ENCODE assay signal across 26 cellular contexts in the genomic region with DNA sequence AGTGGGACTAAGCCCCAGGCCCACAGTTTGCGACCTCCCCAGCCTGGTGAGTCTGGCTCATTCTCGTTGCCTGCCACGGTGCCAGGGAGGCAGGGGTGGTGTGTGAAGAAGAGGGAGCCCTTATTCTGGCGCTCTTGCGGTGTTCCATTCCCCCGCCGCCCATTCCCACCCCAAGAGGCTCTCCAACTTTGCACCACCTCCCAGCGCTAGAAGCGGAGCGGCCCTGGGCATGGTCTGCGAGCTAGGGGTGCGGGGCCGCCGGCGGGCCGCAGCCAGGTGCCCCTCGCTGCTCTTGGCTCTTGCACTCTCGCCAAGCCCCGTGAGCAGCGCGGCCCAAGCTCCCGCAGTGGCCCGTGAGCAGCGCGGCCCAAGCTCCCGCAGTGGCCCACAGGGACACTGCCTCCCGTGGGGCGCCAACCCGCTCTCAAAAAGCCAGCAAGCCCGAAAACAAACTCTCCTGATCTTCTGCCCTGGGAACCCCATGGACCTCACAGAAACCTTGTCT. TPM values are rescaled to one million over a fixed set of nuclear protein-coding genes. Genes with fewer than 3 reads are reported as not detected.
"Had no signal": no experiment of that assay in that cellular context is flagged by ENCODE, and none has a peak within 500 bp of the region (broad histone marks: within the 10 kb centered on the region; RNA-seq: fewer than 3 reads in every experiment).

No MANE protein-coding gene starts in this region.

- H3K27me3 ChIP-seq: colonic mucosa, esophagus muscularis mucosa, heart left ventricle, hepatocyte, sigmoid colon, tibial nerve, upper lobe of left lung, uterus had no signal

- H3K4me2 ChIP-seq: hepatocyte had no signal

- H3K4me1 Mint-ChIP-seq: memory B cell; naive B cell; stimulated activated naive B cell treated with anti-CD40 and anti-IgM and Interleukin-4, amounts not matched to agents 10 μg/mL and 1 μg/mL and 100 μg/mL, for 72 hours had no signal

- H3K27ac Mint-ChIP-seq: dendritic cell treated with granulocyte-macrophage colony-stimulating factor and Interleukin-4, amounts not matched to agents 40 ng/mL and 50 ng/mL, for 4 days; memory B cell; mesothelial cell of epicardium; naive B cell; natural killer cell treated with Interleukin-12 subunit alpha and Interleukin-12 subunit beta and Interleukin-15 and Interleukin-18, amount 100 ng/mL, for 72 hours; stimulated activated naive B cell treated with anti-CD40 and anti-IgM and Interleukin-4, amounts not matched to agents 10 μg/mL and 1 μg/mL and 100 μg/mL, for 72 hours; stimulated activated naive CD8-positive, alpha-beta T cell treated with anti-CD3 and anti-CD28 coated beads, Interleukin-15, Interleukin-2, amounts not matched to agents 100 ng/mL and 50 ng/mL, for 24 hours had no signal

- ATAC-seq: foreskin keratinocyte; gastroesophageal sphincter; left lobe of liver; mucosa of descending colon; natural killer cell treated with Interleukin-12 subunit alpha and Interleukin-12 subunit beta and Interleukin-15 and Interleukin-18, amount 100 ng/mL, for 72 hours; right cardiac atrium; stimulated activated naive B cell treated with anti-CD40 and anti-IgM and Interleukin-4, amounts not matched to agents 10 μg/mL and 1 μg/mL and 100 μg/mL, for 72 hours had no signal

- H3K27ac ChIP-seq: colonic mucosa, esophagus muscularis mucosa, foreskin keratinocyte, gastroesophageal sphincter, heart left ventricle, hepatocyte, neutrophil, prostate gland, sigmoid colon, thoracic aorta, tibial nerve, upper lobe of left lung, uterus had no signal

- H3K9me3 Mint-ChIP-seq: dendritic cell treated with granulocyte-macrophage colony-stimulating factor and Interleukin-4, amounts not matched to agents 40 ng/mL and 50 ng/mL, for 4 days; memory B cell; mesothelial cell of epicardium; naive B cell; natural killer cell treated with Interleukin-12 subunit alpha and Interleukin-12 subunit beta and Interleukin-15 and Interleukin-18, amount 100 ng/mL, for 72 hours; stimulated activated naive B cell treated with anti-CD40 and anti-IgM and Interleukin-4, amounts not matched to agents 10 μg/mL and 1 μg/mL and 100 μg/mL, for 72 hours; stimulated activated naive CD8-positive, alpha-beta T cell treated with anti-CD3 and anti-CD28 coated beads, Interleukin-15, Interleukin-2, amounts not matched to agents 100 ng/mL and 50 ng/mL, for 24 hours had no signal

- H3K9me3 ChIP-seq: colonic mucosa, esophagus muscularis mucosa, gastroesophageal sphincter, heart left ventricle, mucosa of descending colon, neutrophil, prostate gland, sigmoid colon, thoracic aorta, tibial nerve, upper lobe of left lung, uterus had no signal

- H3K36me3 Mint-ChIP-seq: memory B cell; mesothelial cell of epicardium; naive B cell; natural killer cell treated with Interleukin-12 subunit alpha and Interleukin-12 subunit beta and Interleukin-15 and Interleukin-18, amount 100 ng/mL, for 72 hours; stimulated activated naive B cell treated with anti-CD40 and anti-IgM and Interleukin-4, amounts not matched to agents 10 μg/mL and 1 μg/mL and 100 μg/mL, for 72 hours had no signal

- H3K36me3 ChIP-seq: colonic mucosa, esophagus muscularis mucosa, gastroesophageal sphincter, heart left ventricle, neutrophil, prostate gland, sigmoid colon, thoracic aorta, tibial nerve, upper lobe of left lung, uterus had no signal

- H3K4me1 ChIP-seq: colonic mucosa, foreskin keratinocyte, prostate gland, sigmoid colon, upper lobe of left lung, uterus had no signal

- H3K27me3 Mint-ChIP-seq: stimulated activated naive CD8-positive, alpha-beta T cell treated with anti-CD3 and anti-CD28 coated beads, Interleukin-15, Interleukin-2, amounts not matched to agents 100 ng/mL and 50 ng/mL, for 24 hours had no signal

- H3K79me2 ChIP-seq: hepatocyte had no signal

- H2AFZ ChIP-seq: hepatocyte had no signal

- DNase-seq: colonic mucosa; effector CD8-positive, alpha-beta T cell; foreskin keratinocyte; heart left ventricle; kidney; mucosa of descending colon; naive B cell; right cardiac atrium; sigmoid colon; stimulated activated naive B cell treated with anti-CD40 and anti-IgM and Interleukin-4, amounts not matched to agents 10 μg/mL and 1 μg/mL and 100 μg/mL, for 72 hours; uterus had no signal

- H3K4me3 Mint-ChIP-seq: dendritic cell treated with granulocyte-macrophage colony-stimulating factor and Interleukin-4, amounts not matched to agents 40 ng/mL and 50 ng/mL, for 4 days; memory B cell; mesothelial cell of epicardium; natural killer cell treated with Interleukin-12 subunit alpha and Interleukin-12 subunit beta and Interleukin-15 and Interleukin-18, amount 100 ng/mL, for 72 hours; stimulated activated naive B cell treated with anti-CD40 and anti-IgM and Interleukin-4, amounts not matched to agents 10 μg/mL and 1 μg/mL and 100 μg/mL, for 72 hours; stimulated activated naive CD8-positive, alpha-beta T cell treated with anti-CD3 and anti-CD28 coated beads, Interleukin-15, Interleukin-2, amounts not matched to agents 100 ng/mL and 50 ng/mL, for 24 hours had no signal

- H3K4me3 ChIP-seq: colonic mucosa, esophagus muscularis mucosa, gastroesophageal sphincter, heart left ventricle, hepatocyte, lung, mucosa of descending colon, prostate gland, sigmoid colon, thoracic aorta, tibial nerve, upper lobe of left lung, uterus had no signal

RNA-seq across cellular contexts. Expression of gene ZNF423, which starts 12.3 kb away (rescaled TPM):
- total RNA-seq: natural killer cell treated with Interleukin-12 subunit alpha and Interleukin-12 subunit beta and Interleukin-15 and Interleukin-18, amount 100 ng/mL, for 72 hours had no signal
- polyA plus RNA-seq: foreskin keratinocyte had no signal
